Comparison of ENCODE assay signal across 12 cellular contexts in genomic region chr9:120922404-120923173, GRCh38. TPM values are rescaled to one million over a fixed set of nuclear protein-coding genes. Genes with fewer than 3 reads are reported as not detected.
DNase-seq lines count a peak whose midpoint lies in the region; ATAC-seq and TF ChIP-seq lines count a peak whose summit lies in the region.
"Had no signal": no experiment of that assay in that cellular context is flagged by ENCODE, and none has a peak within 500 bp of the region (broad histone marks: within the 10 kb centered on the region; RNA-seq: fewer than 3 reads in every experiment).

No MANE protein-coding gene starts in this region.

- peak overlapping the region; percentile 95 for H3K27ac Mint-ChIP-seq in activated CD8-positive, alpha-beta T cell treated with anti-CD3 and anti-CD28 coated beads, Interleukin-2, amount 10 ng/mL, durations not matched to agents 7 days and 5 days

- H3K4me1 ChIP-seq in hepatocyte (ENCODE audit: insufficient read depth), result peaks cover 47% of the 10 kb centered on the region
- peaks cover 21% of the 10 kb centered on the region for H3K4me1 ChIP-seq in upper lobe of right lung

- CTCF ChIA-PET in activated CD8-positive, alpha-beta T cell treated with anti-CD3 and anti-CD28 coated beads, Interleukin-2, amount 10 ng/mL, durations not matched to agents 7 days and 5 days (lab: Charles Lee), result interaction anchor here (0.6 to 4.9 kb wide), 9 partner anchors 9 to 54 kb away, joined by 3 to 20 read pairs (median 7); no protein-coding TSS in a partner anchor

- H4K20me1 ChIP-seq in hepatocyte (ENCODE audit: insufficient read depth, poor library complexity, severe bottlenecking), result no peaks in the 10 kb centered on the region
- H4K20me1 ChIP-seq: BLaER1 had no signal

- no peak for TF ChIP-seq CTCF in hepatocyte (IDR thresholded peaks at IDR 0.05; ENCODE audit: poor library complexity)
- no peak for TF ChIP-seq CTCF in upper lobe of right lung (IDR thresholded peaks at IDR 0.05)

- no peaks in the 10 kb centered on the region for H3K79me2 ChIP-seq in hepatocyte

- peak overlapping the region; percentile 70 for H3K27ac ChIP-seq in hepatocyte
- peak overlapping the region; percentile 78 for H3K27ac ChIP-seq in upper lobe of right lung
- H3K27ac ChIP-seq: BLaER1 had no signal

- H3K36me3 ChIP-seq in hepatocyte (replicated peaks; ENCODE audit: insufficient read depth, low read depth) (no peaks in the 10 kb centered on the region), upper lobe of right lung (no peaks in the 10 kb centered on the region)
- H3K36me3 ChIP-seq: BLaER1 had no signal

- POLR2A ChIA-PET in activated CD8-positive, alpha-beta T cell treated with anti-CD3 and anti-CD28 coated beads, Interleukin-2, amount 10 ng/mL, durations not matched to agents 7 days and 5 days (lab: Charles Lee), result interaction anchor here (1.2 to 15.6 kb wide), 7 partner anchors 10 to 50 kb away, joined by 4 to 344 read pairs (median 12); partner anchors contain the start of gene PHF19

- peak; percentile 9 for DNase-seq in stimulated activated CD4-positive, alpha-beta T cell treated with anti-CD3 and anti-CD28 coated beads, Interleukin-15, amount 100 ng/mL, for 24 hours
- no peak for DNase-seq in stimulated activated CD4-positive, alpha-beta T cell treated with anti-CD3 and anti-CD28 coated beads, Interleukin-12 subunit alpha, Interleukin-12 subunit beta, amount 100 ng/mL, for 4 hours
- DNase-seq in activated CD8-positive, alpha-beta T cell treated with anti-CD3 and anti-CD28 coated beads, Interleukin-2, amount 10 ng/mL, durations not matched to agents 7 days and 5 days, result no peak
- DNase-seq in hepatocyte (ENCODE audit: low spot score), result no peak
- DNase-seq in upper lobe of right lung, result no peak
- no peak for DNase-seq in NCI-H1436 (lab: John Stamatoyannopoulos, UW)
- DNase-seq: mesendoderm, NCI-H146, NCI-H526 had no signal

- intact Hi-C loops in upper lobe of right lung (cut with DNase I), result no loop called here

- peaks cover 91% of the 10 kb centered on the region for H3K4me1 Mint-ChIP-seq in activated CD8-positive, alpha-beta T cell treated with anti-CD3 and anti-CD28 coated beads, Interleukin-2, amount 10 ng/mL, durations not matched to agents 7 days and 5 days (ENCODE audit: low read depth)

- H3K27me3 Mint-ChIP-seq in activated CD8-positive, alpha-beta T cell treated with anti-CD3 and anti-CD28 coated beads, Interleukin-2, amount 10 ng/mL, durations not matched to agents 7 days and 5 days (ENCODE audit: low read depth), result no peaks in the 10 kb centered on the region

- peak overlapping the region; percentile 90 for H3K4me3 Mint-ChIP-seq in activated CD8-positive, alpha-beta T cell treated with anti-CD3 and anti-CD28 coated beads, Interleukin-2, amount 10 ng/mL, durations not matched to agents 7 days and 5 days

- H3K9me3 ChIP-seq in hepatocyte (ENCODE audit: low read depth) (no peaks in the 10 kb centered on the region), upper lobe of right lung (no peaks in the 10 kb centered on the region)
- H3K9me3 ChIP-seq: BLaER1 had no signal

- H2AFZ ChIP-seq in hepatocyte, result no peak overlapping the region

- H3K4me3 ChIP-seq in hepatocyte, result no peak overlapping the region
- H3K4me3 ChIP-seq in upper lobe of right lung, result no peak overlapping the region
- H3K4me3 ChIP-seq: BLaER1 had no signal

- H3K27me3 ChIP-seq in hepatocyte (no peaks in the 10 kb centered on the region), upper lobe of right lung (no peaks in the 10 kb centered on the region)
- H3K27me3 ChIP-seq: BLaER1 had no signal

- no peak for ATAC-seq in activated CD8-positive, alpha-beta T cell treated with anti-CD3 and anti-CD28 coated beads, Interleukin-2, amount 10 ng/mL, durations not matched to agents 7 days and 5 days
- ATAC-seq in upper lobe of right lung, result no peak
- no peak for ATAC-seq in HG03442 (IDR thresholded peaks at IDR 0.05; ENCODE audit: unreplicated experiment)
- no peak for ATAC-seq in HG03342 (IDR thresholded peaks at IDR 0.05; ENCODE audit: unreplicated experiment)

- peak overlapping the region; percentile 36 for H3K4me2 ChIP-seq in hepatocyte
- H3K4me2 ChIP-seq: BLaER1 had no signal

- no peaks in the 10 kb centered on the region for H3K9me2 ChIP-seq in hepatocyte (replicated peaks; ENCODE audit: insufficient read depth)

- H3K36me3 Mint-ChIP-seq in activated CD8-positive, alpha-beta T cell treated with anti-CD3 and anti-CD28 coated beads, Interleukin-2, amount 10 ng/mL, durations not matched to agents 7 days and 5 days (ENCODE audit: low read depth), result peaks cover 88% of the 10 kb centered on the region

- peaks cover 2% of the 10 kb centered on the region for H3K9me3 Mint-ChIP-seq in activated CD8-positive, alpha-beta T cell treated with anti-CD3 and anti-CD28 coated beads, Interleukin-2, amount 10 ng/mL, durations not matched to agents 7 days and 5 days (ENCODE audit: insufficient read depth)

- WGBS in hepatocyte (ENCODE audit: low lambda C conversion rate, missing lambda C conversion rate), result 73% methylated on average over 7 of the region's 7 CpGs

RNA-seq across cellular contexts. Expression of gene TRAF1, which starts 4.0 kb away (rescaled TPM):
- 10 to 100 TPM; 51.6 to 52.9 TPM for total RNA-seq in activated CD8-positive, alpha-beta T cell treated with anti-CD3 and anti-CD28 coated beads, Interleukin-2, amount 10 ng/mL, durations not matched to agents 7 days and 5 days
- 4.0 and 5.4 TPM in 2 replicates for total RNA-seq in hepatocyte
- 2.2 and 3.3 TPM in 2 replicates for polyA plus RNA-seq in hepatocyte
- total RNA-seq in upper lobe of right lung, result 6.0 TPM

RNA-seq across cellular contexts. Expression of gene PHF19, which starts 45.6 kb away (rescaled TPM):
- total RNA-seq in activated CD8-positive, alpha-beta T cell treated with anti-CD3 and anti-CD28 coated beads, Interleukin-2, amount 10 ng/mL, durations not matched to agents 7 days and 5 days, result 100 to 1,000 TPM; 273 to 290 TPM
- total RNA-seq in hepatocyte, result 33.7 and 34.8 TPM in 2 replicates
- 25.4 and 30.9 TPM in 2 replicates for polyA plus RNA-seq in hepatocyte
- total RNA-seq in upper lobe of right lung, result 19.0 TPM
